Comparison of ENCODE assay signal across 9 cellular contexts in the genomic region with DNA sequence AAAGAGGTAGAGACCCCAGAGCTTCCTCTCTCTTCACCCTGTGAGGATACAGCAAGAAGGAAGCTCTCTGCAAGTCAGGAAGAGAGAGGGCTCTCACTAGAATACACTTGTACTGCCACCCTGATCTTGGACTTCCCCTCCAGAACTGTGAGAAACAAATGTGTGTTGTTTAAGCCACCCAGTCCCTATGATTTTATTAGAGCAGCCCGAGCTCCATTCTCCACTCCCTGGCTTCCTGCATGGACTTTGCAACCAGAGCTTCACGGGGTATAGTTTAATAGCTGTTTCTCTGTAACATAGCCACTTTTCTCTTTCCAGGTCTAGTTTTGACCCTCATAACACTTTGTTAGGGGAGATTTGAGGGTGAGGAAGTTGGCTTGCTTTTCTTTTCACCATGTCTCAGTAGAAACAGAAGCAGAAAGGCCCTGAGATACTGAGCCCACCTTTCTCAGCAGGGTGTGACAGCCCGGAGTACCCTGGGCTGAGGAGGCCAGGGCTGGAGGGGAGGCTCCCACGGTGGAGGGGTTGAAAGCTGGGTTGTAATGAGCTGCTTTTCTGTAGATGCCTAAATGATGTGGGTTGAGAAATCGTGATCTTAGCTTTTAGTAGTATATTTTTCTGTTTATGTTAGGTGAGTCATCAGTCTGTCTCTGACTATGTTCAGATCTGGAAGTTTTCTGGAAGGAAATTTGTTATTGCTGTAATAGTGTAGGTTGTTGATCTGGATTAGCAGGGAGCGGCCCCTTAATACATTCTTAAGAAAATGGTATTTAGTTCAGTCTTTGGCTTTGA.
DNase-seq lines count a peak whose midpoint lies in the region; ATAC-seq lines count a peak whose summit lies in the region.
"Had no signal": no experiment of that assay in that cellular context is flagged by ENCODE, and none has a peak within 500 bp of the region (broad histone marks: within the 10 kb centered on the region; RNA-seq: fewer than 3 reads in every experiment).

No MANE protein-coding gene starts in this region.

- H3K27me3 ChIP-seq in duodenal mucosa (ENCODE audit: control insufficient read depth in 1 of 2, insufficient read depth in 2 of 2, low read length in 2 of 2): no peaks in the 10 kb centered on the region

- in situ Hi-C loops in KBM-7 (cut with MboI; ENCODE audit: low pct_unique_long_range_greater_than_20kb, low sequenced_read_pairs): no loop called here

- peaks cover 5 to 7% of the 10 kb centered on the region in 2 donors for H3K36me3 ChIP-seq in duodenal mucosa (ENCODE audit: control insufficient read depth in 1 of 2, insufficient read depth in 2 of 2, low read length in 2 of 2)

- DNase-seq in Daoy (ENCODE audit: low read depth): peak; percentile 29
- peak; percentile 58 to 66 for DNase-seq in Kasumi-1 (lab: John Stamatoyannopoulos, UW)
- DNase-seq in pons (ENCODE audit: low spot score): peak; percentile 64
- no peak for DNase-seq in NCI-H1417 (lab: John Stamatoyannopoulos, UW)
- no peak for DNase-seq in KBM-7

- peak overlapping the region; percentile 17 to 53 for H3K4me3 ChIP-seq in duodenal mucosa (ENCODE audit: low read depth in 1 of 2, low read length in 2 of 2)

- no peaks in the 10 kb centered on the region for H3K9me3 ChIP-seq in duodenal mucosa (ENCODE audit: control insufficient read depth in 1 of 2, low read length in 2 of 2)

- ATAC-seq in GM21367 (IDR thresholded peaks at IDR 0.05; ENCODE audit: unreplicated experiment) (no peak), GM18870 (IDR thresholded peaks at IDR 0.05; ENCODE audit: unreplicated experiment) (no peak)

- peak overlapping the region; percentile 83 for H3K27ac ChIP-seq in duodenal mucosa (ENCODE audit: low read depth, low read length)
- H3K27ac ChIP-seq: VCaP had no signal

- peak overlapping the region; percentile 61 to 63 for H3K9ac ChIP-seq in duodenal mucosa (ENCODE audit: low read depth in 1 of 2, low read length in 2 of 2)

- H3K4me1 ChIP-seq in duodenal mucosa (ENCODE audit: control insufficient read depth in 1 of 2, insufficient read depth in 2 of 2, low read length in 2 of 2): peaks cover 32 to 57% of the 10 kb centered on the region in 2 donors

Comparison
In these comparisons a context has a peak if more than half of its experiments do, and no peak if none do; other contexts are left out.
1. DNase-seq: peak in Daoy (single experiment), Kasumi-1 (2 of 2) and pons (single experiment); none in NCI-H1417 (0 of 3) and KBM-7 (single experiment).